ENCODE assay signal across 8 cellular contexts in genomic region chr11:130213143-130213978, GRCh38. TPM values are rescaled to one million over a fixed set of nuclear protein-coding genes. Genes with fewer than 3 reads are reported as not detected.
A peak's percentile ranks its signal among the peaks of the same experiment; 100 is the strongest.
DNase-seq lines count a peak whose midpoint lies in the region; ATAC-seq and TF ChIP-seq lines count a peak whose summit lies in the region.

No MANE protein-coding gene starts in this region.

- intact Hi-C loops in heart right ventricle (cut with DNase I): loop anchor here (2.0 to 10.0 kb wide), 13 partner anchors 171 to 691 kb away; partner anchors contain the start of gene ADAMTS8 (in 5 of the 10)

- peaks cover 0 to 3% (median 0%) of the 10 kb centered on the region in 9 donors for H3K36me3 ChIP-seq in heart right ventricle

- ATAC-seq in GM19467 (IDR thresholded peaks at IDR 0.05; ENCODE audit: unreplicated experiment): peak; percentile 80
- ATAC-seq in SK-N-SH treated with all-trans-retinoic acid at 6 μM for 48 hours: peak; percentile 90
- ATAC-seq in heart right ventricle: peak; percentile 77 to 87 (median 82)

- H3K4me3 ChIP-seq in heart right ventricle (peak overlapping the region in 1 of 10 donors; percentile 9), retinal pigment epithelial cell (ENCODE audit: low read length) (no peak overlapping the region)

- peaks cover 0 to 8% (median 0%) of the 10 kb centered on the region in 7 donors for H3K27me3 ChIP-seq in heart right ventricle

- WGBS in heart right ventricle, 2 donors: 37 to 39% methylated on average over 28 of the region's 28 CpGs

- peak; percentile 88 to 98 (median 97) for TF ChIP-seq CTCF in heart right ventricle (IDR thresholded peaks at IDR 0.05)
- TF ChIP-seq CTCF in retinal pigment epithelial cell (conservative IDR thresholded peaks at IDR 0.05; ENCODE audit: low read depth, low read length): peak; percentile 83

- no peaks in the 10 kb centered on the region for H3K9me3 ChIP-seq in heart right ventricle

- H3K27ac ChIP-seq in heart right ventricle: no peak overlapping the region

- DNase-seq in COLO829 (ENCODE audit: low spot score): peak; percentile 53
- peak in 43 of 76 experiments; percentile 4 to 62 (median 35) for DNase-seq in HUDEP-2 (lab: John Stamatoyannopoulos, UW; ENCODE audit: unreplicated experiment in 76 of 76)
- peak; percentile 72 for DNase-seq in activated naive CD4-positive, alpha-beta T cell treated with anti-CD3 and anti-CD28 coated beads, Interleukin-2, amount 50 U/mL, for 16 hours
- DNase-seq in heart right ventricle: peak; percentile 41 to 74
- DNase-seq in retinal pigment epithelial cell (ENCODE audit: low read depth): no peak
- no peak for DNase-seq in DMS153 treated with DMSO at 0.1 percent for 48 hours (lab: John Stamatoyannopoulos, UW; ENCODE audit: unreplicated experiment)

- peaks cover 0 to 10% (median 5%) of the 10 kb centered on the region in 9 donors for H3K4me1 ChIP-seq in heart right ventricle

TF ChIP-seq in SK-N-SH treated with all-trans-retinoic acid at 6 μM for 48 hours, 23 proteins besides CTCF, POLR2A, EP300 and RAD21:
- TF ChIP-seq ZNF70 (CRISPR knock-in tag; IDR thresholded peaks at IDR 0.05) (no peak), ISL1 (CRISPR knock-in tag; IDR thresholded peaks at IDR 0.05) (no peak), PATZ1 (CRISPR knock-in tag; IDR thresholded peaks at IDR 0.05; ENCODE audit: borderline replicate concordance) (no peak), CSDC2 (CRISPR knock-in tag; IDR thresholded peaks at IDR 0.05) (no peak), TCF4 (CRISPR knock-in tag; IDR thresholded peaks at IDR 0.05; ENCODE audit: borderline replicate concordance) (no peak), ESRRG (CRISPR knock-in tag; IDR thresholded peaks at IDR 0.05) (no peak), CREB5 (CRISPR knock-in tag; IDR thresholded peaks at IDR 0.05; ENCODE audit: low read depth) (no peak), ZFP3 (CRISPR knock-in tag; IDR thresholded peaks at IDR 0.05) (no peak), CSRNP3 (CRISPR knock-in tag; IDR thresholded peaks at IDR 0.05) (no peak), ZNF8 (CRISPR knock-in tag; IDR thresholded peaks at IDR 0.05) (no peak), OSR1 (CRISPR knock-in tag; IDR thresholded peaks at IDR 0.05) (no peak), POU6F1 (CRISPR knock-in tag; IDR thresholded peaks at IDR 0.05; ENCODE audit: borderline replicate concordance, low read depth) (no peak), BACH2 (CRISPR knock-in tag; IDR thresholded peaks at IDR 0.05; ENCODE audit: borderline replicate concordance) (no peak), SNAI2 (CRISPR knock-in tag; IDR thresholded peaks at IDR 0.05) (no peak), ZC3H10 (CRISPR knock-in tag; IDR thresholded peaks at IDR 0.05) (no peak), PPARA (CRISPR knock-in tag; IDR thresholded peaks at IDR 0.05; ENCODE audit: borderline replicate concordance) (no peak), TSHZ2 (CRISPR knock-in tag; IDR thresholded peaks at IDR 0.05) (no peak)

RNA-seq across cellular contexts. Expression of gene ST14, which starts 53.8 kb away (rescaled TPM):
- total RNA-seq in heart right ventricle: 1 to 10 TPM in 4 of 10 donors, under 1 TPM in 6; 0.30 to 5.7 (median 0.57) TPM
- 1 to 10 TPM in 1 of 2 donors, under 1 TPM in 1; 0.73 to 1.2 TPM for polyA plus RNA-seq in heart right ventricle

Comparison
In these comparisons a context has a peak if more than half of its experiments do, and no peak if none do; other contexts are left out.
1. DNase-seq: peak in COLO829 (single experiment), HUDEP-2 (43 of 76), activated naive CD4-positive, alpha-beta T cell treated with anti-CD3 and anti-CD28 coated beads, Interleukin-2, amount 50 U/mL, for 16 hours (single experiment) and heart right ventricle (2 of 2); none in retinal pigment epithelial cell (single experiment) and DMS153 treated with DMSO at 0.1 percent for 48 hours (single experiment).
2. Peak in every context shown above with its lines, with median percentiles within 50 percentile points of each other: ATAC-seq.